ENCODE assay signal across 16 cellular contexts in genomic region chr20:63924241-63924640, GRCh38. TPM values are rescaled to one million over a fixed set of nuclear protein-coding genes. Genes with fewer than 3 reads are reported as not detected.
DNase-seq lines count a peak whose midpoint lies in the region; ATAC-seq, FAIRE-seq and TF ChIP-seq lines count a peak whose summit lies in the region.
"Had no signal": no experiment of that assay in that cellular context is flagged by ENCODE, and none has a peak within 500 bp of the region (broad histone marks: within the 10 kb centered on the region; RNA-seq: fewer than 3 reads in every experiment).

No MANE protein-coding gene starts in this region.

- H3F3A ChIP-seq in GM23338 (replicated peaks; ENCODE audit: low read depth), result no peaks in the 10 kb centered on the region; the same call in 1 of the 2 replicates

- H3K4me1 ChIP-seq in HepG2 (ENCODE audit: insufficient read depth, low read length) (no peaks in the 10 kb centered on the region), right lobe of liver (no peaks in the 10 kb centered on the region), GM23338 (ENCODE audit: insufficient read depth) (no peaks in the 10 kb centered on the region)

- POLR2A ChIA-PET in HepG2 (lab: Yijun Ruan, JAX), result interaction anchor here (1.0 kb wide), 2 partner anchors 49 to 59 kb away, joined by 3 read pairs; partner anchors contain the start of gene TPD52L2

- H3K27me3 ChIP-seq in HepG2 (ENCODE audit: control insufficient read depth in 1 of 2, insufficient read depth in 2 of 2, low read length in 2 of 2), result no peaks in the 10 kb centered on the region
- H3K27me3 ChIP-seq in right lobe of liver, result no peaks in the 10 kb centered on the region
- H3K27me3 ChIP-seq in GM23338 (ENCODE audit: insufficient read depth), result no peaks in the 10 kb centered on the region

- H3K4me3 ChIP-seq in HepG2 (replicated peaks in 1 of 3; ENCODE audit: insufficient read depth in 1 of 3, low read depth in 2 of 3, low read length in 3 of 3) (no peak overlapping the region), right lobe of liver (no peak overlapping the region), GM23338 (no peak overlapping the region)

- H3K4me3 Mint-ChIP-seq in GM23338, result no peak overlapping the region
- H3K4me3 Mint-ChIP-seq: CD8-positive, alpha-beta T cell had no signal

- H3K9me3 ChIP-seq in HepG2 (ENCODE audit: low read length) (no peaks in the 10 kb centered on the region), right lobe of liver (no peaks in the 10 kb centered on the region)

- CTCF ChIA-PET in HepG2 (lab: Yijun Ruan, JAX; ENCODE audit: low intra/inter-chr PET ratio, low total read pairs), result interaction anchor here (1.0 kb wide), 1 partner anchor 24 kb away, joined by 3 read pairs; no protein-coding TSS in a partner anchor

- BruUV-seq in HepG2 (replicated peaks; lab: Mats Ljungman, UMichigan), result no TSS peak

- ATAC-seq in HepG2 (no peak), right lobe of liver (no peak), GM23338 (no peak), HG03045 (IDR thresholded peaks at IDR 0.05; ENCODE audit: unreplicated experiment) (no peak)
- ATAC-seq: CD8-positive, alpha-beta T cell had no signal

- in situ Hi-C loops in HepG2 (cut with HindIII; ENCODE audit: extremely low pct_ligation_motif_present, low pct_unique_long_range_greater_than_20kb), result no loop called here

- peaks cover 34 to 40% of the 10 kb centered on the region in 2 experiments for H3K36me3 ChIP-seq in HepG2 (replicated peaks in 1 of 2; ENCODE audit: control insufficient read depth in 1 of 2, insufficient read depth in 2 of 2, low read length in 2 of 2)
- H3K36me3 ChIP-seq in right lobe of liver, result peaks cover 0 to 14% (median 8%) of the 10 kb centered on the region in 4 donors
- peaks cover 4% of the 10 kb centered on the region; the same call in 1 of the 2 replicates for H3K36me3 ChIP-seq in GM23338 (ENCODE audit: insufficient read depth)

- no peaks in the 10 kb centered on the region for H3K4me1 Mint-ChIP-seq in GM23338

- no peak overlapping the region for H3K9ac ChIP-seq in HepG2 (ENCODE audit: insufficient read depth, low read depth, low read length)

- H3K36me3 Mint-ChIP-seq in GM23338 (ENCODE audit: low read depth), result peaks cover 13% of the 10 kb centered on the region

- H3K27me3 Mint-ChIP-seq in GM23338 (ENCODE audit: insufficient read depth, low read depth, poor library complexity), result peaks cover 2% of the 10 kb centered on the region

- H3K27ac Mint-ChIP-seq in GM23338, result no peak overlapping the region
- H3K27ac Mint-ChIP-seq: CD8-positive, alpha-beta T cell had no signal

- H4K20me1 ChIP-seq in HepG2 (ENCODE audit: insufficient read depth, low read length), result peaks cover 3% of the 10 kb centered on the region; the same call in 1 of the 2 replicates
- H4K20me1 ChIP-seq in GM23338 (replicated peaks; ENCODE audit: insufficient read depth), result no peaks in the 10 kb centered on the region; the same call in none of the 2 replicates

- H3K9me3 Mint-ChIP-seq in GM23338, result no peaks in the 10 kb centered on the region
- H3K9me3 Mint-ChIP-seq: CD8-positive, alpha-beta T cell had no signal

- peak; percentile 12 for FAIRE-seq in HepG2 (lab: Jason Lieb, UNC)
- FAIRE-seq: GM12891, GM18507, H1 had no signal

- no peak for TF ChIP-seq POLR2A in HepG2 (IDR thresholded peaks at IDR 0.05; ENCODE audit: insufficient read depth in 1 of 2, low read depth in 2 of 2, low read length in 2 of 2)
- TF ChIP-seq POLR2A in right lobe of liver (IDR thresholded peaks at IDR 0.05), result no peak

- no peak for TF ChIP-seq RAD21 in HepG2 (CRISPR knock-in tag; IDR thresholded peaks at IDR 0.05)

- H3K9me2 ChIP-seq in GM23338 (ENCODE audit: insufficient read depth), result no peaks in the 10 kb centered on the region

- H3K27ac ChIP-seq in HepG2 (ENCODE audit: extremely low read length, insufficient read depth, low read length) (no peak overlapping the region), right lobe of liver (no peak overlapping the region), GM23338 (ENCODE audit: low read depth) (0 out of 2 replicates have a peak overlapping the region, but pooled peaks have one; percentile 4), VCaP (peak overlapping the region; percentile 80)

- H3K79me2 ChIP-seq in HepG2 (ENCODE audit: insufficient read depth, low read length) (peaks cover 22% of the 10 kb centered on the region), GM23338 (replicated peaks; ENCODE audit: insufficient read depth) (peaks cover 23% of the 10 kb centered on the region)

- TF ChIP-seq EP300 in HepG2 (IDR thresholded peaks at IDR 0.05; ENCODE audit: low read depth in 2 of 2, low read length in 2 of 2), result no peak
- TF ChIP-seq EP300 in HepG2 (CRISPR knock-in tag; IDR thresholded peaks at IDR 0.05; ENCODE audit: borderline replicate concordance), result no peak

- WGBS in HepG2 (ENCODE audit: low lambda C conversion rate), result 89% methylated on average over 9 of the region's 9 CpGs
- 72% methylated on average over 8 of the region's 9 CpGs for WGBS in right lobe of liver (ENCODE audit: insufficient coverage, low coverage, low lambda C conversion rate, missing lambda C conversion rate)

- H2AFZ ChIP-seq in HepG2 (ENCODE audit: low read length), result no peak overlapping the region
- no peak overlapping the region for H2AFZ ChIP-seq in GM23338

- intact Hi-C loops in HepG2 (cut with micrococcal nuclease; ENCODE audit: unreplicated experiment), result no loop called here
- intact Hi-C loops in right lobe of liver (cut with DNase I), result no loop called here

- no peak overlapping the region for H3K4me2 ChIP-seq in HepG2 (ENCODE audit: low read depth, low read length)
- H3K4me2 ChIP-seq in GM23338, result no peak overlapping the region

- TF ChIP-seq CTCF in HepG2 (CRISPR knock-in tag; IDR thresholded peaks at IDR 0.05) (no peak), right lobe of liver (IDR thresholded peaks at IDR 0.05) (no peak), GM23338 (conservative IDR thresholded peaks at IDR 0.05; ENCODE audit: low read depth in 2 of 2) (no peak), VCaP (conservative IDR thresholded peaks at IDR 0.05) (no peak)

- no peak for DNase-seq in HepG2 (ENCODE audit: low spot score)
- no peak for DNase-seq in right lobe of liver
- no peak for DNase-seq in GM23338 (ENCODE audit: low spot score)
- no peak for DNase-seq in iPS-NIHi7 (ENCODE audit: extremely low spot score)
- DNase-seq in hippocampal formation (lab: John Stamatoyannopoulos, UW), result no peak
- DNase-seq: CD8-positive, alpha-beta T cell; GF-D8; IMR-90; NCI-H187; NCI-H226; NCI-H524 treated with DMSO at 0.1 percent for 48 hours had no signal

RNA-seq across cellular contexts. Expression of gene DNAJC5, which starts 29.3 kb away (rescaled TPM):
- 54.3 and 64.5 TPM in 2 replicates for total RNA-seq in HepG2 (2016; rRNA removed; fragmentation: Illumina TruSeq; extraction: Trizol)
- total RNA-seq in HepG2 (2016; cell fraction: cytosol; rRNA removed; fragmentation: Illumina TruSeq; extraction: Trizol; ENCODE audit: low read depth), result 11.9 and 12.0 TPM in 2 replicates
- 48.4 and 65.4 TPM in 2 replicates for total RNA-seq in HepG2 (2016; cell fraction: insoluble cytoplasmic fraction; rRNA removed; fragmentation: Illumina TruSeq; extraction: Trizol)
- 20.9 and 21.3 TPM in 2 replicates for total RNA-seq in HepG2 (2016; cell fraction: membrane; rRNA removed; fragmentation: Illumina TruSeq; extraction: Trizol)
- total RNA-seq in HepG2 (2016; cell fraction: nucleus; rRNA removed; fragmentation: Illumina TruSeq; extraction: Trizol), result 36.9 and 44.3 TPM in 2 replicates
- polyA plus RNA-seq in HepG2 (2011; rRNA removed), result 42.8 and 51.8 TPM in 2 replicates
- polyA plus RNA-seq in HepG2 (2011; cell fraction: cytosol; rRNA removed), result 50.7 and 53.5 TPM in 2 replicates
- polyA plus RNA-seq in HepG2 (2011; cell fraction: nucleus; rRNA removed), result 53.1 and 56.7 TPM in 2 replicates
- 35.9 and 42.1 TPM in 2 replicates for polyA plus RNA-seq in HepG2 (2012)
- polyA plus RNA-seq in HepG2 (2016; cell fraction: cytosol; fragmentation: Illumina TruSeq; extraction: Trizol; ENCODE audit: low read depth), result 6.9 and 7.7 TPM in 2 replicates
- 37.7 and 43.6 TPM in 2 replicates for polyA plus RNA-seq in HepG2 (2016; cell fraction: insoluble cytoplasmic fraction; fragmentation: Illumina TruSeq; extraction: Trizol; ENCODE audit: low read depth)
- 11.5 and 11.7 TPM in 2 replicates for polyA plus RNA-seq in HepG2 (2016; cell fraction: membrane; fragmentation: Illumina TruSeq; extraction: Trizol; ENCODE audit: low read depth)
- polyA plus RNA-seq in HepG2 (2016; cell fraction: nucleus; fragmentation: Illumina TruSeq; extraction: Trizol; ENCODE audit: insufficient read depth, low read depth), result 52.1 and 53.7 TPM in 2 replicates
- 45.9 and 137 TPM in 2 replicates for polyA minus RNA-seq in HepG2 (2011; rRNA and poly(A)+ RNA removed; ENCODE audit: low replicate concordance)
- 49.8 and 50.2 TPM in 2 replicates for polyA minus RNA-seq in HepG2 (2011; cell fraction: cytosol; rRNA and poly(A)+ RNA removed)
- polyA minus RNA-seq in HepG2 (2011; cell fraction: nucleus; rRNA and poly(A)+ RNA removed), result 27.8 and 28.3 TPM in 2 replicates
- 10 to 100 TPM; 10.7 to 26.0 (median 15.1) TPM for total RNA-seq in right lobe of liver
- 29.5 and 33.5 TPM in 2 replicates for total RNA-seq in GM23338 (2014; rRNA removed; shearing (Covaris generic))
- polyA plus RNA-seq in GM23338 (2016; fragmentation: Nextera tagmentation; extraction: Ambion mirVana), result 6.9 and 7.1 TPM in 2 replicates

RNA-seq across cellular contexts. Expression of gene UCKL1, which starts 32.0 kb away (rescaled TPM):
- 48.0 and 50.2 TPM in 2 replicates for total RNA-seq in HepG2 (2016; rRNA removed; fragmentation: Illumina TruSeq; extraction: Trizol)
- total RNA-seq in HepG2 (2016; cell fraction: cytosol; rRNA removed; fragmentation: Illumina TruSeq; extraction: Trizol; ENCODE audit: low read depth), result 15.0 and 16.7 TPM in 2 replicates
- total RNA-seq in HepG2 (2016; cell fraction: insoluble cytoplasmic fraction; rRNA removed; fragmentation: Illumina TruSeq; extraction: Trizol), result 43.5 and 50.1 TPM in 2 replicates
- total RNA-seq in HepG2 (2016; cell fraction: membrane; rRNA removed; fragmentation: Illumina TruSeq; extraction: Trizol), result 24.1 and 25.5 TPM in 2 replicates
- 48.6 and 53.0 TPM in 2 replicates for total RNA-seq in HepG2 (2016; cell fraction: nucleus; rRNA removed; fragmentation: Illumina TruSeq; extraction: Trizol)
- polyA plus RNA-seq in HepG2 (2011; rRNA removed), result 126 and 168 TPM in 2 replicates
- polyA plus RNA-seq in HepG2 (2011; cell fraction: cytosol; rRNA removed), result 98.0 and 129 TPM in 2 replicates
- 680 and 852 TPM in 2 replicates for polyA plus RNA-seq in HepG2 (2011; cell fraction: nucleus; rRNA removed)
- 77.7 and 89.9 TPM in 2 replicates for polyA plus RNA-seq in HepG2 (2012)
- polyA plus RNA-seq in HepG2 (2016; cell fraction: cytosol; fragmentation: Illumina TruSeq; extraction: Trizol; ENCODE audit: low read depth), result 10.6 and 11.6 TPM in 2 replicates
- 45.9 and 52.5 TPM in 2 replicates for polyA plus RNA-seq in HepG2 (2016; cell fraction: insoluble cytoplasmic fraction; fragmentation: Illumina TruSeq; extraction: Trizol; ENCODE audit: low read depth)
- 15.4 and 15.7 TPM in 2 replicates for polyA plus RNA-seq in HepG2 (2016; cell fraction: membrane; fragmentation: Illumina TruSeq; extraction: Trizol; ENCODE audit: low read depth)
- polyA plus RNA-seq in HepG2 (2016; cell fraction: nucleus; fragmentation: Illumina TruSeq; extraction: Trizol; ENCODE audit: insufficient read depth, low read depth), result 207 and 220 TPM in 2 replicates
- polyA minus RNA-seq in HepG2 (2011; rRNA and poly(A)+ RNA removed; ENCODE audit: low replicate concordance), result 43.6 and 139 TPM in 2 replicates
- polyA minus RNA-seq in HepG2 (2011; cell fraction: cytosol; rRNA and poly(A)+ RNA removed), result 37.0 and 42.5 TPM in 2 replicates
- 80.1 and 85.5 TPM in 2 replicates for polyA minus RNA-seq in HepG2 (2011; cell fraction: nucleus; rRNA and poly(A)+ RNA removed)
- total RNA-seq in right lobe of liver, result 10 to 100 TPM; 13.1 to 28.5 (median 16.9) TPM
- 46.5 and 56.8 TPM in 2 replicates for total RNA-seq in GM23338 (2014; rRNA removed; shearing (Covaris generic))
- 82.5 and 89.3 TPM in 2 replicates for polyA plus RNA-seq in GM23338 (2016; fragmentation: Nextera tagmentation; extraction: Ambion mirVana)

RNA-seq across cellular contexts. Expression of gene ZNF512B, which starts 45.5 kb away (rescaled TPM):
- total RNA-seq in HepG2 (2016; rRNA removed; fragmentation: Illumina TruSeq; extraction: Trizol), result 22.0 and 30.6 TPM in 2 replicates
- total RNA-seq in HepG2 (2016; cell fraction: cytosol; rRNA removed; fragmentation: Illumina TruSeq; extraction: Trizol; ENCODE audit: low read depth), result 2.9 and 3.3 TPM in 2 replicates
- total RNA-seq in HepG2 (2016; cell fraction: insoluble cytoplasmic fraction; rRNA removed; fragmentation: Illumina TruSeq; extraction: Trizol), result 19.4 and 31.9 TPM in 2 replicates
- 12.6 and 13.7 TPM in 2 replicates for total RNA-seq in HepG2 (2016; cell fraction: membrane; rRNA removed; fragmentation: Illumina TruSeq; extraction: Trizol)
- total RNA-seq in HepG2 (2016; cell fraction: nucleus; rRNA removed; fragmentation: Illumina TruSeq; extraction: Trizol), result 28.0 and 32.8 TPM in 2 replicates
- polyA plus RNA-seq in HepG2 (2011; rRNA removed), result 11.5 and 16.4 TPM in 2 replicates
- polyA plus RNA-seq in HepG2 (2011; cell fraction: cytosol; rRNA removed), result 9.0 and 12.7 TPM in 2 replicates
- polyA plus RNA-seq in HepG2 (2011; cell fraction: nucleus; rRNA removed), result 106 and 141 TPM in 2 replicates
- polyA plus RNA-seq in HepG2 (2012), result 23.5 and 23.8 TPM in 2 replicates
- 2.1 and 2.2 TPM in 2 replicates for polyA plus RNA-seq in HepG2 (2016; cell fraction: cytosol; fragmentation: Illumina TruSeq; extraction: Trizol; ENCODE audit: low read depth)
- 23.5 and 28.8 TPM in 2 replicates for polyA plus RNA-seq in HepG2 (2016; cell fraction: insoluble cytoplasmic fraction; fragmentation: Illumina TruSeq; extraction: Trizol; ENCODE audit: low read depth)
- 8.1 and 9.6 TPM in 2 replicates for polyA plus RNA-seq in HepG2 (2016; cell fraction: membrane; fragmentation: Illumina TruSeq; extraction: Trizol; ENCODE audit: low read depth)
- polyA plus RNA-seq in HepG2 (2016; cell fraction: nucleus; fragmentation: Illumina TruSeq; extraction: Trizol; ENCODE audit: insufficient read depth, low read depth), result 109 and 115 TPM in 2 replicates
- polyA minus RNA-seq in HepG2 (2011; rRNA and poly(A)+ RNA removed; ENCODE audit: low replicate concordance), result 5.2 and 21.4 TPM in 2 replicates
- 14.0 and 14.8 TPM in 2 replicates for polyA minus RNA-seq in HepG2 (2011; cell fraction: cytosol; rRNA and poly(A)+ RNA removed)
- polyA minus RNA-seq in HepG2 (2011; cell fraction: nucleus; rRNA and poly(A)+ RNA removed), result 13.6 and 13.9 TPM in 2 replicates
- 10 to 100 TPM; 10.8 to 16.8 (median 14.0) TPM for total RNA-seq in right lobe of liver
- total RNA-seq in GM23338 (2014; rRNA removed; shearing (Covaris generic)), result 21.4 and 28.8 TPM in 2 replicates
- 6.0 and 6.1 TPM in 2 replicates for polyA plus RNA-seq in GM23338 (2016; fragmentation: Nextera tagmentation; extraction: Ambion mirVana)

RNA-seq across cellular contexts. Expression of gene SAMD10, which starts 55.2 kb away (rescaled TPM):
- total RNA-seq in HepG2 (2016; rRNA removed; fragmentation: Illumina TruSeq; extraction: Trizol), result 5.1 and 6.1 TPM in 2 replicates
- 3.8 and 3.9 TPM in 2 replicates for total RNA-seq in HepG2 (2016; cell fraction: cytosol; rRNA removed; fragmentation: Illumina TruSeq; extraction: Trizol; ENCODE audit: low read depth)
- 4.7 and 6.8 TPM in 2 replicates for total RNA-seq in HepG2 (2016; cell fraction: insoluble cytoplasmic fraction; rRNA removed; fragmentation: Illumina TruSeq; extraction: Trizol)
- total RNA-seq in HepG2 (2016; cell fraction: membrane; rRNA removed; fragmentation: Illumina TruSeq; extraction: Trizol), result 7.9 and 9.1 TPM in 2 replicates
- 5.9 and 6.0 TPM in 2 replicates for total RNA-seq in HepG2 (2016; cell fraction: nucleus; rRNA removed; fragmentation: Illumina TruSeq; extraction: Trizol)
- 11.0 and 11.8 TPM in 2 replicates for polyA plus RNA-seq in HepG2 (2011; rRNA removed)
- 5.2 and 8.8 TPM in 2 replicates for polyA plus RNA-seq in HepG2 (2011; cell fraction: cytosol; rRNA removed)
- 51.4 and 63.7 TPM in 2 replicates for polyA plus RNA-seq in HepG2 (2011; cell fraction: nucleus; rRNA removed)
- 6.2 and 8.9 TPM in 2 replicates for polyA plus RNA-seq in HepG2 (2012)
- 8.7 and 9.1 TPM in 2 replicates for polyA plus RNA-seq in HepG2 (2016; cell fraction: cytosol; fragmentation: Illumina TruSeq; extraction: Trizol; ENCODE audit: low read depth)
- polyA plus RNA-seq in HepG2 (2016; cell fraction: insoluble cytoplasmic fraction; fragmentation: Illumina TruSeq; extraction: Trizol; ENCODE audit: low read depth), result 8.4 and 12.7 TPM in 2 replicates
- 15.2 and 15.4 TPM in 2 replicates for polyA plus RNA-seq in HepG2 (2016; cell fraction: membrane; fragmentation: Illumina TruSeq; extraction: Trizol; ENCODE audit: low read depth)
- 20.5 and 24.8 TPM in 2 replicates for polyA plus RNA-seq in HepG2 (2016; cell fraction: nucleus; fragmentation: Illumina TruSeq; extraction: Trizol; ENCODE audit: insufficient read depth, low read depth)
- polyA minus RNA-seq in HepG2 (2011; rRNA and poly(A)+ RNA removed; ENCODE audit: low replicate concordance), result 3.7 and 5.9 TPM in 2 replicates
- 4.8 and 6.0 TPM in 2 replicates for polyA minus RNA-seq in HepG2 (2011; cell fraction: cytosol; rRNA and poly(A)+ RNA removed)
- 3.3 and 4.0 TPM in 2 replicates for polyA minus RNA-seq in HepG2 (2011; cell fraction: nucleus; rRNA and poly(A)+ RNA removed)
- 1 to 10 TPM; 2.7 to 6.7 (median 3.5) TPM for total RNA-seq in right lobe of liver
- 2.8 and 7.3 TPM in 2 replicates for total RNA-seq in GM23338 (2014; rRNA removed; shearing (Covaris generic))
- polyA plus RNA-seq in GM23338 (2016; fragmentation: Nextera tagmentation; extraction: Ambion mirVana), result 2.1 and 3.2 TPM in 2 replicates

RNA-seq across cellular contexts. Expression of gene PRPF6, which starts 56.7 kb away (rescaled TPM):
- total RNA-seq in HepG2 (2016; rRNA removed; fragmentation: Illumina TruSeq; extraction: Trizol) (101 and 127 TPM in 2 replicates), right lobe of liver (10 to 100 TPM; 21.7 to 28.9 (median 24.4) TPM)
- 28.1 and 30.5 TPM in 2 replicates for total RNA-seq in HepG2 (2016; cell fraction: cytosol; rRNA removed; fragmentation: Illumina TruSeq; extraction: Trizol; ENCODE audit: low read depth)
- 101 and 116 TPM in 2 replicates for total RNA-seq in HepG2 (2016; cell fraction: insoluble cytoplasmic fraction; rRNA removed; fragmentation: Illumina TruSeq; extraction: Trizol)
- 51.1 and 54.9 TPM in 2 replicates for total RNA-seq in HepG2 (2016; cell fraction: membrane; rRNA removed; fragmentation: Illumina TruSeq; extraction: Trizol)
- 68.1 and 77.4 TPM in 2 replicates for total RNA-seq in HepG2 (2016; cell fraction: nucleus; rRNA removed; fragmentation: Illumina TruSeq; extraction: Trizol)
- polyA plus RNA-seq in HepG2 (2011; rRNA removed) (63.7 and 65.3 TPM in 2 replicates), GM23338 (2016; fragmentation: Nextera tagmentation; extraction: Ambion mirVana) (53.8 and 56.2 TPM in 2 replicates)
- 58.9 and 67.6 TPM in 2 replicates for polyA plus RNA-seq in HepG2 (2011; cell fraction: cytosol; rRNA removed)
- 82.2 and 84.5 TPM in 2 replicates for polyA plus RNA-seq in HepG2 (2011; cell fraction: nucleus; rRNA removed)
- polyA plus RNA-seq in HepG2 (2012), result 79.5 and 80.7 TPM in 2 replicates
- polyA plus RNA-seq in HepG2 (2016; cell fraction: cytosol; fragmentation: Illumina TruSeq; extraction: Trizol; ENCODE audit: low read depth), result 41.2 and 42.1 TPM in 2 replicates
- 130 and 149 TPM in 2 replicates for polyA plus RNA-seq in HepG2 (2016; cell fraction: insoluble cytoplasmic fraction; fragmentation: Illumina TruSeq; extraction: Trizol; ENCODE audit: low read depth)
- polyA plus RNA-seq in HepG2 (2016; cell fraction: membrane; fragmentation: Illumina TruSeq; extraction: Trizol; ENCODE audit: low read depth), result 56.1 and 60.4 TPM in 2 replicates
- 122 TPM in 2 replicates for polyA plus RNA-seq in HepG2 (2016; cell fraction: nucleus; fragmentation: Illumina TruSeq; extraction: Trizol; ENCODE audit: insufficient read depth, low read depth)
- 50.1 and 75.7 TPM in 2 replicates for polyA minus RNA-seq in HepG2 (2011; rRNA and poly(A)+ RNA removed; ENCODE audit: low replicate concordance)
- 46.1 and 51.9 TPM in 2 replicates for polyA minus RNA-seq in HepG2 (2011; cell fraction: cytosol; rRNA and poly(A)+ RNA removed)
- polyA minus RNA-seq in HepG2 (2011; cell fraction: nucleus; rRNA and poly(A)+ RNA removed), result 44.4 and 50.5 TPM in 2 replicates
- total RNA-seq in GM23338 (2014; rRNA removed; shearing (Covaris generic)), result 73.5 and 79.9 TPM in 2 replicates

Comparison
In these comparisons a context has a peak if more than half of its experiments do, and no peak if none do; other contexts are left out.
1. H3K27ac ChIP-seq: peak in GM23338 (single experiment) and VCaP (single experiment); none in HepG2 (single experiment) and right lobe of liver (0 of 3).